ENCODE assay signal across 16 cellular contexts in the genomic region with DNA sequence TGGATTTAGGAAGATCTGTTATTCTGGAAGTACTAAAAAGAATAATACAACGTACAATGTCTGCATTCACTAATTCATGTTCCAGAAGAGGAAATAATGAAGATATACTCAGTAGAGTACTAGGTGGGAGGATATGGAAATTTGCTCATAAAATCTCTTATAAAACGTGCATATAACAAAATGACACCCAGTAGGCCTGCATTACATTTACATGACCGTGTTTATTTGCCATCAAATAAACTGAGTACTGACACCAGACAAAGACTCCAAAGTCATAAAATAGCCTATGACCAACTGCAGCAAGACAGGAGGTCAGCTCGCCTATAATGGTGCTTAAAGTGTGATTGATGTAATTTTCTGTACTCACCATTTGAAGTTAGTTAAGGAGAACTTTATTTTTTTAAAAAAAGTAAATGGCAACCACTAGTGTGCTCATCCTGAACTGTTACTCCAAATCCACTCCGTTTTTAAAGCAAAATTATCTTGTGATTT.
"Had no signal": no experiment of that assay in that cellular context is flagged by ENCODE, and none has a peak within 500 bp of the region (broad histone marks: within the 10 kb centered on the region; RNA-seq: fewer than 3 reads in every experiment).

No MANE protein-coding gene starts in this region.

- FAIRE-seq: astrocyte, colon, TTC549 had no signal

- H3K27me3 Mint-ChIP-seq: activated naive CD8-positive, alpha-beta T cell; central memory CD8-positive, alpha-beta T cell; progenitor cell of endocrine pancreas had no signal

- H3K4me3 ChIP-seq: lung, upper lobe of left lung had no signal

- H3K9me3 ChIP-seq: upper lobe of left lung had no signal

- ATAC-seq: natural killer cell; stimulated activated naive CD8-positive, alpha-beta T cell treated with anti-CD3 and anti-CD28 coated beads, Interleukin-15, Interleukin-2, amounts not matched to agents 100 U/mL and 50 U/mL, for 24 hours had no signal

- H3K4me1 ChIP-seq: foreskin keratinocyte had no signal

- H3K27me3 ChIP-seq: foreskin keratinocyte, upper lobe of left lung had no signal

- DNase-seq: activated CD4-positive, alpha-beta T cell treated with anti-CD3 and anti-CD28 coated beads for 1 hour; activated T-cell treated with anti-CD3 and anti-CD28 coated beads, Interleukin-2, amount 50 U/mL, for 1 hour; effector memory CD4-positive, alpha-beta T cell; immature natural killer cell; natural killer cell; stimulated activated CD4-positive, alpha-beta T cell treated with anti-CD3 and anti-CD28 coated beads, Interleukin-4, amount 100 ng/mL, for 4 hours; stimulated activated naive CD8-positive, alpha-beta T cell treated with anti-CD3 and anti-CD28 coated beads, Interleukin-15, Interleukin-2, amounts not matched to agents 100 U/mL and 50 U/mL, for 24 hours; upper lobe of left lung had no signal

- H3K36me3 Mint-ChIP-seq: natural killer cell had no signal

- H3K9me3 Mint-ChIP-seq: central memory CD8-positive, alpha-beta T cell; immature natural killer cell; natural killer cell had no signal

- H3K27ac Mint-ChIP-seq: activated naive CD8-positive, alpha-beta T cell had no signal

- H3K27ac ChIP-seq: foreskin keratinocyte, upper lobe of left lung had no signal

- H3K4me3 Mint-ChIP-seq: activated naive CD8-positive, alpha-beta T cell; central memory CD8-positive, alpha-beta T cell; immature natural killer cell; natural killer cell had no signal
